ENCODE assay signal across 9 cellular contexts in the genomic region with DNA sequence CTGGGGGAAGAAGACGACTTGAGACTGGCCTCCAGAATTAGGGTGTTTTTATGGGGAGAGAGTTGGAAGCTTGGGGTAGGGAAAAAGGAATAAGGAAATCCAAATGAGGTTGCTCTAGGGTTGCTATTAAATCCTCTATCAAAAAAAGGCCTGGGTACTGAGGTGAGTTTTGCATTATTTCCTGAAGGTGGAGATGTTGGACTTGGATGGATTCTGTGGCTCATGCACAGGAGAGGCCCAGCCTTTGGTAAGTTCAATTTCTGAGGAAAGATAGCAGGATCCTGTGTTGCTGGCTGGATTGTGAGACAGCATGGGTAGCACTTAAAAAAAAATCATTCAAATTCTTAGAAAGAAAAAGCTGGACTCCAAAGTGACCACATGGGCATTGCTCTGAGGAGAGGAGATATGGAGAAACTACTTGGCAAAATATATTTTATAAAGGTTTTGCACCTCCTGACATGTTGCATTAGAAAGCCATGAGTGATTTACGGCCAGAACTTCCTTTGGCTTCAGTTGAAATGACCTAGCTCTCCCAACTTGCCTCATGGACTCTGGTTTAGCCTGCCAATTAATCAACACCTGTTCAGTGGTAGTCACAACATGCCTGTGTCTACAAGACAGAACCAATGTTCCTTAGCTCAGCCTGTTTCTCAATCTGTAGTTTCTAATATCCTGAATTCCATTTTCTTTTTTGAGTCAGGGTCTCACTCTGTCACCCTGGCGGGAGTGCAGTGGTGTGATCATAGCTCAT.
DNase-seq lines count a peak whose midpoint lies in the region; ATAC-seq, FAIRE-seq and TF ChIP-seq lines count a peak whose summit lies in the region.
"Had no signal": no experiment of that assay in that cellular context is flagged by ENCODE, and none has a peak within 500 bp of the region (broad histone marks: within the 10 kb centered on the region; RNA-seq: fewer than 3 reads in every experiment).

No MANE protein-coding gene starts in this region.

- CTCF ChIA-PET in H1 (lab: Charles Lee; ENCODE audit: partially characterized antibody) = interaction anchor here (0.6 to 7.8 kb wide), 54 partner anchors 8 to 751 kb away, joined by 3 to 67 read pairs (median 5); no protein-coding TSS in a partner anchor

- no peak overlapping the region for H4K91ac ChIP-seq in H1 (replicated peaks; ENCODE audit: insufficient read length, low read length)

- no peak overlapping the region; the same call in 1 of the 2 replicates for H2AFZ ChIP-seq in H1 (ENCODE audit: low read length)

- no peak overlapping the region for H3K23ac ChIP-seq in H1 (ENCODE audit: insufficient read length)

- peaks cover 42% of the 10 kb centered on the region for H3K27me3 ChIP-seq in cardiac muscle cell
- no peaks in the 10 kb centered on the region for H3K27me3 ChIP-seq in H1 (replicated peaks in 1 of 4; ENCODE audit: control insufficient read depth in 3 of 4, extremely low read depth in 1 of 4, insufficient read depth in 3 of 4, low read length in 3 of 4)
- H3K27me3 ChIP-seq in thyroid gland = no peaks in the 10 kb centered on the region
- peaks cover 4% of the 10 kb centered on the region for H3K27me3 ChIP-seq in prostate gland (replicated peaks; ENCODE audit: insufficient read depth)

- intact Hi-C loops in Right ventricle myocardium superior (cut with DNase I) (no loop called here), thyroid gland (cut with DNase I) (loop anchor here (5.0 kb wide), 2 partner anchors 373 to 638 kb away; no protein-coding TSS in a partner anchor), prostate gland (cut with DNase I) (loop anchor here (10.0 kb wide), 1 partner anchor 260 kb away; a partner anchor contains a TSS)

- no peaks in the 10 kb centered on the region for H3K23me2 ChIP-seq in H1 (ENCODE audit: low read depth, low read length)

- 0 out of 2 replicates have a peak overlapping the region, but pooled peaks have one; percentile 52 for H3K18ac ChIP-seq in H1 (ENCODE audit: extremely low read depth, low read length)

- H3K79me2 ChIP-seq in H1 (ENCODE audit: control insufficient read depth in 1 of 2, insufficient read depth in 2 of 2, low read length in 2 of 2) = no peaks in the 10 kb centered on the region

- 79% methylated on average over 3 of the region's 3 CpGs; no CpG with 5 or more reads in 1 of the 2 experiments for WGBS in H1 (ENCODE audit: extremely low coverage in 1 of 2, insufficient coverage in 1 of 2, insufficient read length in 1 of 2, insufficient replicate concordance in 2 of 2, low coverage in 1 of 2, low lambda C conversion rate in 2 of 2, missing lambda C conversion rate in 1 of 2), 2 experiments
- 65 to 68% methylated on average over 3 of the region's 3 CpGs for WGBS in thyroid gland, 2 donors
- 68% methylated on average over 3 of the region's 3 CpGs for WGBS in prostate gland

- H3K36me3 ChIP-seq in cardiac muscle cell (no peaks in the 10 kb centered on the region), H1 (ENCODE audit: control insufficient read depth in 2 of 4, insufficient read depth in 4 of 4, low read length in 3 of 4) (no peaks in the 10 kb centered on the region), thyroid gland (no peaks in the 10 kb centered on the region), prostate gland (no peaks in the 10 kb centered on the region)

- no peak overlapping the region for H3K4me3 ChIP-seq in cardiac muscle cell
- no peak overlapping the region for H3K4me3 ChIP-seq in H1 (ENCODE audit: extremely low read depth in 1 of 4, insufficient read depth in 2 of 4, low read depth in 3 of 4, low read length in 4 of 4)
- H3K4me3 ChIP-seq in thyroid gland (replicated peaks in 1 of 3) = no peak overlapping the region
- H3K4me3 ChIP-seq in prostate gland = no peak overlapping the region

- H4K20me1 ChIP-seq in H1 (replicated peaks in 1 of 2; ENCODE audit: control insufficient read depth in 1 of 2, insufficient read depth in 2 of 2, low read length in 2 of 2) = no peaks in the 10 kb centered on the region

- H4K8ac ChIP-seq in H1 (ENCODE audit: extremely low read depth, insufficient read depth, low read length) = no peak overlapping the region

- H3K4me2 ChIP-seq in H1 (ENCODE audit: insufficient read depth in 1 of 2, low read depth in 2 of 2, low read length in 2 of 2) = no peak overlapping the region

- TF ChIP-seq POLR2A in H1 (IDR thresholded peaks at IDR 0.05; ENCODE audit: control extremely low read depth in 1 of 2, low read depth in 2 of 2, low read length in 2 of 2) (no peak), thyroid gland (IDR thresholded peaks at IDR 0.05) (no peak), prostate gland (IDR thresholded peaks at IDR 0.05) (no peak)

- H2BK12ac ChIP-seq in H1 (ENCODE audit: low read depth, low read length) = peak overlapping the region; percentile 83; the same call in 1 of the 2 replicates

- POLR2A ChIA-PET in H1 (lab: Charles Lee; ENCODE audit: partially characterized antibody) = interaction anchor here (0.8 to 1.3 kb wide), 5 partner anchors 10 to 526 kb away, joined by 3 to 4 read pairs (median 3); no protein-coding TSS in a partner anchor

- peak; percentile 92 to 93 for TF ChIP-seq RAD21 in H1 (IDR thresholded peaks at IDR 0.05 in 1 of 2, conservative IDR thresholded peaks at IDR 0.05 in 1 of 2; ENCODE audit: low read depth in 2 of 2, low read length in 2 of 2)

- H3K27ac ChIP-seq in cardiac muscle cell (no peak overlapping the region), H1 (ENCODE audit: low read depth, low read length) (no peak overlapping the region), thyroid gland (no peak overlapping the region), prostate gland (no peak overlapping the region)

- no peak overlapping the region for H4K5ac ChIP-seq in H1 (ENCODE audit: insufficient read length, low read depth, low read length)

- peak; percentile 6 to 44 for DNase-seq in cardiac muscle cell (ENCODE audit: low read depth in 1 of 2, low spot score in 1 of 2)
- DNase-seq in Right ventricle myocardium superior = no peak
- peak; percentile 76 for DNase-seq in NCI-H69 (lab: John Stamatoyannopoulos, UW)
- DNase-seq in H1 (ENCODE audit: low read depth in 1 of 2, low spot score in 2 of 2) = no peak
- DNase-seq in thyroid gland = peak; percentile 25 to 37
- no peak for DNase-seq in T-helper 9 cell
- DNase-seq in prostate gland (ENCODE audit: low spot score) = no peak
- DNase-seq in EL = no peak
- DNase-seq: CD4-positive, CD25-positive, alpha-beta regulatory T cell had no signal

- TF ChIP-seq CTCF in cardiac muscle cell (IDR thresholded peaks at IDR 0.05; ENCODE audit: low read depth, low read length) = no peak
- TF ChIP-seq CTCF in H1 (IDR thresholded peaks at IDR 0.05; ENCODE audit: control extremely low read depth in 1 of 3, insufficient read depth in 1 of 3, low read depth in 1 of 3, low read length in 3 of 3) = peak in 2 of 3 experiments; percentile 64 to 73; a peak in 3 of 4 replicates
- TF ChIP-seq CTCF in thyroid gland (IDR thresholded peaks at IDR 0.05) = peak in 4 of 6 experiments; percentile 64 to 87 (median 76)
- TF ChIP-seq CTCF in prostate gland (IDR thresholded peaks at IDR 0.05) = peak in 1 of 4 experiments; percentile 26

- no peak overlapping the region for H3K14ac ChIP-seq in H1 (ENCODE audit: insufficient read length)

- ATAC-seq in Right ventricle myocardium superior (ENCODE audit: poor library complexity) = no peak

- H2AK5ac ChIP-seq in H1 (ENCODE audit: low read depth, low read length) = no peak overlapping the region

- H3K56ac ChIP-seq in H1 (replicated peaks; ENCODE audit: insufficient read length, low read depth, low read length) = no peak overlapping the region

- peak overlapping the region; percentile 36; the same call in 1 of the 2 replicates for H2BK15ac ChIP-seq in H1 (ENCODE audit: low read length)

- FAIRE-seq in H1 (lab: Jason Lieb, UNC) = peak; percentile 84

- peak overlapping the region; percentile 79 for H2BK120ac ChIP-seq in H1 (replicated peaks; ENCODE audit: low read depth, low read length)

- H3K9ac ChIP-seq in H1 (replicated peaks in 1 of 4; ENCODE audit: extremely low read depth in 1 of 4, low read depth in 3 of 4, low read length in 3 of 4) = no peak overlapping the region

- H2BK5ac ChIP-seq in H1 (ENCODE audit: low read depth, low read length) = 0 out of 2 replicates have a peak overlapping the region, but pooled peaks have one; percentile 19

- no peaks in the 10 kb centered on the region for H3K79me1 ChIP-seq in H1 (ENCODE audit: low read depth, low read length)

- H3K4ac ChIP-seq in H1 (replicated peaks; ENCODE audit: insufficient read length, low read depth, low read length) = no peak overlapping the region

- H2BK20ac ChIP-seq in H1 (ENCODE audit: low read length) = no peak overlapping the region

- H3K9me3 ChIP-seq in cardiac muscle cell (ENCODE audit: low read depth) (no peaks in the 10 kb centered on the region), H1 (ENCODE audit: insufficient read depth in 2 of 2, low read depth in 1 of 2, low read length in 1 of 2) (no peaks in the 10 kb centered on the region), thyroid gland (no peaks in the 10 kb centered on the region), prostate gland (no peaks in the 10 kb centered on the region)

- no peak for TF ChIP-seq EP300 in H1 (IDR thresholded peaks at IDR 0.05; ENCODE audit: borderline replicate concordance in 1 of 2, low read depth in 2 of 2, low read length in 2 of 2)

- H3K4me1 ChIP-seq in cardiac muscle cell (ENCODE audit: low read depth) (no peaks in the 10 kb centered on the region), H1 (replicated peaks in 1 of 4; ENCODE audit: control insufficient read depth in 3 of 4, insufficient read depth in 4 of 4, low read length in 3 of 4) (no peaks in the 10 kb centered on the region; a peak in 1 of 7 replicates), thyroid gland (no peaks in the 10 kb centered on the region), prostate gland (replicated peaks) (no peaks in the 10 kb centered on the region)

TF ChIP-seq in H1, 55 proteins besides CTCF, POLR2A, EP300 and RAD21:
- TF ChIP-seq ASH2L (IDR thresholded peaks at IDR 0.05; ENCODE audit: low read length) (no peak), CBX8 (IDR thresholded peaks at IDR 0.05; ENCODE audit: borderline replicate concordance, low read depth, low read length) (no peak), BRCA1 (IDR thresholded peaks at IDR 0.05; ENCODE audit: low read depth, low read length) (no peak), YY1 (IDR thresholded peaks at IDR 0.05; ENCODE audit: low read depth, low read length) (no peak), EZH2 (IDR thresholded peaks at IDR 0.05; ENCODE audit: low read depth, low read length, severe bottlenecking) (no peak), CHD1 (IDR thresholded peaks at IDR 0.05; ENCODE audit: low read depth, low read length) (no peak), GABPA (IDR thresholded peaks at IDR 0.05; ENCODE audit: borderline replicate concordance, insufficient read depth, low read length) (no peak), TEAD4 (IDR thresholded peaks at IDR 0.05; ENCODE audit: low read depth, low read length) (peak; percentile 42; the same call in 1 of the 2 replicates), TBP (IDR thresholded peaks at IDR 0.05; ENCODE audit: low read depth, low read length) (no peak)

Comparison
In these comparisons a context has a peak if more than half of its experiments do, and no peak if none do; other contexts are left out.
1. DNase-seq: peak in cardiac muscle cell (2 of 2), NCI-H69 (single experiment) and thyroid gland (2 of 2); none in Right ventricle myocardium superior (single experiment), H1 (0 of 2), T-helper 9 cell (single experiment), prostate gland (single experiment) and EL (single experiment).